ENCODE assay signal across 9 cellular contexts in the genomic region with DNA sequence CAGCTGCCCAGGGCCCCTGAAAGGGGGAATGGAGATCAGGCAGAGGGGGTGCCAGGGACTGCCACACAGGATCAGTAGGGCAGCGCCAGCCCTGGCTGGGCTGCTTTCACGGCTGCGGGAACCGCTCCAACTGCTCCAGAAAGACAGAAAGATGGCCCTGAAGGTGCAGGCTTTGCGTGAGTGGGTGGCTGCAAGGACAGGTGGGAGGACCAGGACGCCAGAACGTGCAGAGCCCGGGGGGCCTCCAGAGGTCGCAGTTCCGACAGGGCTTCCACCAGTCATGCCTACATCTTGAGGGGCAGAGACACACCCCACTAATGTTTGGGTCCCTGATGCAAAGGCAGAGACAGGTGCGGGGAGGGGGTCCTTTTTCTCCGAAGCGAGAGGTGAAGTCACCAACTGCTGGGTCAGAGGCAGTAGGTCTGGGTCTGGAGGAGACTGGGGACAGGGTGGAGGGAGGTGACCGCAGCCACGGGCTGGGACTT. TPM values are rescaled to one million over a fixed set of nuclear protein-coding genes. Genes with fewer than 3 reads are reported as not detected.
DNase-seq lines count a peak whose midpoint lies in the region; ATAC-seq and TF ChIP-seq lines count a peak whose summit lies in the region.
"Had no signal": no experiment of that assay in that cellular context is flagged by ENCODE, and none has a peak within 500 bp of the region (broad histone marks: within the 10 kb centered on the region; RNA-seq: fewer than 3 reads in every experiment).

No MANE protein-coding gene starts in this region.

- TF ChIP-seq CTCF in Calu3 (IDR thresholded peaks at IDR 0.05; ENCODE audit: unreplicated experiment): no peak

- no peak overlapping the region for H3K27ac ChIP-seq in iPS-20b (ENCODE audit: low read length)
- peak overlapping the region; percentile 16 for H3K27ac ChIP-seq in subcutaneous abdominal adipose tissue (ENCODE audit: low read depth, low read length)

- peaks cover 34% of the 10 kb centered on the region for H3K4me1 Mint-ChIP-seq in Calu3 (ENCODE audit: low read depth, unreplicated experiment)
- H3K4me1 Mint-ChIP-seq in activated T-helper 17 cell treated with anti-CD3 and anti-CD28 coated beads, Interleukin-2, amount 50 U/mL, for 72 hours: peaks cover 24% of the 10 kb centered on the region

- no TSS peak for BruUV-seq in Calu3 (replicated peaks; lab: Mats Ljungman, UMichigan)

- peaks cover 55% of the 10 kb centered on the region for H3K36me3 Mint-ChIP-seq in Calu3 (ENCODE audit: insufficient read depth, unreplicated experiment)
- H3K36me3 Mint-ChIP-seq in activated T-helper 17 cell treated with anti-CD3 and anti-CD28 coated beads, Interleukin-2, amount 50 U/mL, for 72 hours (ENCODE audit: low read depth): peaks cover 37% of the 10 kb centered on the region

- ATAC-seq in HG03045 (IDR thresholded peaks at IDR 0.05; ENCODE audit: unreplicated experiment) (peak; percentile 3), HG03280 (IDR thresholded peaks at IDR 0.05; ENCODE audit: unreplicated experiment) (no peak), GM18870 (IDR thresholded peaks at IDR 0.05; ENCODE audit: unreplicated experiment) (no peak)
- no peak for ATAC-seq in activated T-helper 17 cell treated with anti-CD3 and anti-CD28 coated beads, Interleukin-2, amount 50 U/mL, for 72 hours (replicated peaks)

- H3K4me3 ChIP-seq in iPS-20b (ENCODE audit: low read length) (peak overlapping the region; percentile 66), subcutaneous abdominal adipose tissue (ENCODE audit: low read depth in 1 of 5, low read length in 5 of 5) (peak overlapping the region in 4 of 5 donors; percentile 57 to 90 (median 74))

- in situ Hi-C loops in ACHN (cut with HindIII; ENCODE audit: low pct_ligation_motif_present, low pct_unique_long_range_greater_than_20kb, low sequenced_read_pairs): no loop called here

- no peaks in the 10 kb centered on the region for H3K9me3 Mint-ChIP-seq in Calu3 (ENCODE audit: low read depth, unreplicated experiment)
- no peaks in the 10 kb centered on the region for H3K9me3 Mint-ChIP-seq in activated T-helper 17 cell treated with anti-CD3 and anti-CD28 coated beads, Interleukin-2, amount 50 U/mL, for 72 hours

- intact Hi-C loops in Calu3 (cut with micrococcal nuclease; ENCODE audit: unreplicated experiment): no loop called here

- DNase-seq in Calu3 (no peak), ACHN (no peak)

- peak overlapping the region; percentile 86 for H3K9ac ChIP-seq in iPS-20b (ENCODE audit: low read depth, low read length)
- peak overlapping the region in 2 of 5 donors; percentile 23 to 66 for H3K9ac ChIP-seq in subcutaneous abdominal adipose tissue (ENCODE audit: low read length in 5 of 5)

- H3K4me1 ChIP-seq in iPS-20b (ENCODE audit: insufficient read depth, low read length): peaks cover 10% of the 10 kb centered on the region
- H3K4me1 ChIP-seq in subcutaneous abdominal adipose tissue (ENCODE audit: control insufficient read depth in 5 of 5, insufficient read depth in 5 of 5, low read length in 5 of 5): peaks cover 21 to 77% (median 55%) of the 10 kb centered on the region in 5 donors

- CTCF ChIA-PET in Calu3 (lab: Charles Lee): no interaction called here

- H3K27ac Mint-ChIP-seq in Calu3 (ENCODE audit: unreplicated experiment): peak overlapping the region; percentile 55
- H3K27ac Mint-ChIP-seq in activated T-helper 17 cell treated with anti-CD3 and anti-CD28 coated beads, Interleukin-2, amount 50 U/mL, for 72 hours: peak overlapping the region; percentile 90

- H3K9me3 ChIP-seq in iPS-20b (ENCODE audit: insufficient read depth, low read depth, low read length) (no peaks in the 10 kb centered on the region), subcutaneous abdominal adipose tissue (ENCODE audit: control insufficient read depth in 5 of 5, low read length in 5 of 5) (no peaks in the 10 kb centered on the region)

- H3K27me3 ChIP-seq in iPS-20b (ENCODE audit: insufficient read depth, low read length) (peaks cover 5% of the 10 kb centered on the region; the same call in 1 of the 2 replicates), subcutaneous abdominal adipose tissue (ENCODE audit: control insufficient read depth in 5 of 5, insufficient read depth in 4 of 5, low read length in 5 of 5) (no peaks in the 10 kb centered on the region)

- 0 out of 2 replicates have a peak, but pooled peaks cover 5% of the 10 kb centered on the region for H3K36me3 ChIP-seq in iPS-20b (ENCODE audit: insufficient read depth, low read depth, low read length)
- peaks cover 0 to 2% (median 0%) of the 10 kb centered on the region in 5 donors for H3K36me3 ChIP-seq in subcutaneous abdominal adipose tissue (ENCODE audit: control insufficient read depth in 5 of 5, insufficient read depth in 5 of 5, low read length in 5 of 5)

- no peaks in the 10 kb centered on the region for H3K27me3 Mint-ChIP-seq in Calu3 (ENCODE audit: unreplicated experiment)
- no peaks in the 10 kb centered on the region for H3K27me3 Mint-ChIP-seq in activated T-helper 17 cell treated with anti-CD3 and anti-CD28 coated beads, Interleukin-2, amount 50 U/mL, for 72 hours

- peak overlapping the region; percentile 86 for H3K4me3 Mint-ChIP-seq in Calu3 (ENCODE audit: low read depth, unreplicated experiment)
- peak overlapping the region; percentile 78 for H3K4me3 Mint-ChIP-seq in activated T-helper 17 cell treated with anti-CD3 and anti-CD28 coated beads, Interleukin-2, amount 50 U/mL, for 72 hours

RNA-seq across cellular contexts. Expression of a gene that starts 0.8 kb away (rescaled TPM):
- total RNA-seq in Calu3 (2022): 260 and 262 TPM in 2 replicates
- total RNA-seq in activated T-helper 17 cell treated with anti-CD3 and anti-CD28 coated beads, Interleukin-2, amount 50 U/mL, for 72 hours: 100 to 1,000 TPM in 1 of 2 donors, 10 to 100 TPM in 1; 98.5 to 128 TPM

RNA-seq across cellular contexts. Expression of a gene that starts 7.2 kb away (rescaled TPM):
- total RNA-seq in Calu3 (2022): 60.2 and 65.1 TPM in 2 replicates
- total RNA-seq in activated T-helper 17 cell treated with anti-CD3 and anti-CD28 coated beads, Interleukin-2, amount 50 U/mL, for 72 hours: 10 to 100 TPM; 39.6 to 54.5 TPM

RNA-seq across cellular contexts. Expression of a gene that starts 18.2 kb away (rescaled TPM):
- 0.86 and 0.90 TPM in 2 replicates for total RNA-seq in Calu3 (2022)
- total RNA-seq in activated T-helper 17 cell treated with anti-CD3 and anti-CD28 coated beads, Interleukin-2, amount 50 U/mL, for 72 hours: not detected
- total RNA-seq: RPMI7951 had no signal

RNA-seq across cellular contexts. Expression of a gene that starts 24.9 kb away (rescaled TPM):
- 57.4 and 62.4 TPM in 2 replicates for total RNA-seq in Calu3 (2022)
- 10 to 100 TPM; 52.1 to 67.7 TPM for total RNA-seq in activated T-helper 17 cell treated with anti-CD3 and anti-CD28 coated beads, Interleukin-2, amount 50 U/mL, for 72 hours

RNA-seq across cellular contexts. Expression of a gene that starts 38.0 kb away (rescaled TPM):
- total RNA-seq in Calu3 (2022): 31.3 and 33.3 TPM in 2 replicates
- 10 to 100 TPM; 10.8 to 16.1 TPM for total RNA-seq in activated T-helper 17 cell treated with anti-CD3 and anti-CD28 coated beads, Interleukin-2, amount 50 U/mL, for 72 hours
